In the genomic region with DNA sequence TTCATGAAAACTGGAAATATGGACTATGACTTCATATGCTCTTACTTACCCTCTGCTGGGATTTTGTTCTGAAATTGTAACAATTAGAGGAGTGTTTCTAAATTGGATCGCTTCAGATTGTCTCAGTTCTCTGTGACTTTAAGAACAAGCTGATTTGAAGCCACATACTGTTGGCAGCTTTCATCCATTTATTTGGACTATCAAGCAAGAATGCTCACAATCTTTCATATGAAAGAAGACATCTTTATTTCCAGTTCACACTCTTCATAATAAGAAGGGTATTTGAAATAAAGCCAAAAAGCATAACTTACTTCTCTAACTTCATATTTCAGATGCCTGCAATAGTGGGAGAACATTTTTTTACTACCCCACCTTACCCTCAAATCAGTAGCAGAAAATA, we compare ENCODE assay signal across 1 cellular context.
TF ChIP-seq lines count a peak whose summit lies in the region.

No MANE protein-coding gene starts in this region.

TF ChIP-seq in WTC11, 78 proteins besides CTCF, POLR2A, EP300 and RAD21 (continued from another document):
- TF ChIP-seq, protein P1, sequence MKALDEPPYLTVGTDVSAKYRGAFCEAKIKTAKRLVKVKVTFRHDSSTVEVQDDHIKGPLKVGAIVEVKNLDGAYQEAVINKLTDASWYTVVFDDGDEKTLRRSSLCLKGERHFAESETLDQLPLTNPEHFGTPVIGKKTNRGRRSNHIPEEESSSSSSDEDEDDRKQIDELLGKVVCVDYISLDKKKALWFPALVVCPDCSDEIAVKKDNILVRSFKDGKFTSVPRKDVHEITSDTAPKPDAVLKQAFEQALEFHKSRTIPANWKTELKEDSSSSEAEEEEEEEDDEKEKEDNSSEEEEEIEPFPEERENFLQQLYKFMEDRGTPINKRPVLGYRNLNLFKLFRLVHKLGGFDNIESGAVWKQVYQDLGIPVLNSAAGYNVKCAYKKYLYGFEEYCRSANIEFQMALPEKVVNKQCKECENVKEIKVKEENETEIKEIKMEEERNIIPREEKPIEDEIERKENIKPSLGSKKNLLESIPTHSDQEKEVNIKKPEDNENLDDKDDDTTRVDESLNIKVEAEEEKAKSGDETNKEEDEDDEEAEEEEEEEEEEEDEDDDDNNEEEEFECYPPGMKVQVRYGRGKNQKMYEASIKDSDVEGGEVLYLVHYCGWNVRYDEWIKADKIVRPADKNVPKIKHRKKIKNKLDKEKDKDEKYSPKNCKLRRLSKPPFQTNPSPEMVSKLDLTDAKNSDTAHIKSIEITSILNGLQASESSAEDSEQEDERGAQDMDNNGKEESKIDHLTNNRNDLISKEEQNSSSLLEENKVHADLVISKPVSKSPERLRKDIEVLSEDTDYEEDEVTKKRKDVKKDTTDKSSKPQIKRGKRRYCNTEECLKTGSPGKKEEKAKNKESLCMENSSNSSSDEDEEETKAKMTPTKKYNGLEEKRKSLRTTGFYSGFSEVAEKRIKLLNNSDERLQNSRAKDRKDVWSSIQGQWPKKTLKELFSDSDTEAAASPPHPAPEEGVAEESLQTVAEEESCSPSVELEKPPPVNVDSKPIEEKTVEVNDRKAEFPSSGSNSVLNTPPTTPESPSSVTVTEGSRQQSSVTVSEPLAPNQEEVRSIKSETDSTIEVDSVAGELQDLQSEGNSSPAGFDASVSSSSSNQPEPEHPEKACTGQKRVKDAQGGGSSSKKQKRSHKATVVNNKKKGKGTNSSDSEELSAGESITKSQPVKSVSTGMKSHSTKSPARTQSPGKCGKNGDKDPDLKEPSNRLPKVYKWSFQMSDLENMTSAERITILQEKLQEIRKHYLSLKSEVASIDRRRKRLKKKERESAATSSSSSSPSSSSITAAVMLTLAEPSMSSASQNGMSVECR (CRISPR knock-in tag; IDR thresholded peaks at IDR 0.05; ENCODE audit: borderline replicate concordance): no peak
TF ChIP-seq in WTC11: peak in this region for 0.
